In the genomic region with DNA sequence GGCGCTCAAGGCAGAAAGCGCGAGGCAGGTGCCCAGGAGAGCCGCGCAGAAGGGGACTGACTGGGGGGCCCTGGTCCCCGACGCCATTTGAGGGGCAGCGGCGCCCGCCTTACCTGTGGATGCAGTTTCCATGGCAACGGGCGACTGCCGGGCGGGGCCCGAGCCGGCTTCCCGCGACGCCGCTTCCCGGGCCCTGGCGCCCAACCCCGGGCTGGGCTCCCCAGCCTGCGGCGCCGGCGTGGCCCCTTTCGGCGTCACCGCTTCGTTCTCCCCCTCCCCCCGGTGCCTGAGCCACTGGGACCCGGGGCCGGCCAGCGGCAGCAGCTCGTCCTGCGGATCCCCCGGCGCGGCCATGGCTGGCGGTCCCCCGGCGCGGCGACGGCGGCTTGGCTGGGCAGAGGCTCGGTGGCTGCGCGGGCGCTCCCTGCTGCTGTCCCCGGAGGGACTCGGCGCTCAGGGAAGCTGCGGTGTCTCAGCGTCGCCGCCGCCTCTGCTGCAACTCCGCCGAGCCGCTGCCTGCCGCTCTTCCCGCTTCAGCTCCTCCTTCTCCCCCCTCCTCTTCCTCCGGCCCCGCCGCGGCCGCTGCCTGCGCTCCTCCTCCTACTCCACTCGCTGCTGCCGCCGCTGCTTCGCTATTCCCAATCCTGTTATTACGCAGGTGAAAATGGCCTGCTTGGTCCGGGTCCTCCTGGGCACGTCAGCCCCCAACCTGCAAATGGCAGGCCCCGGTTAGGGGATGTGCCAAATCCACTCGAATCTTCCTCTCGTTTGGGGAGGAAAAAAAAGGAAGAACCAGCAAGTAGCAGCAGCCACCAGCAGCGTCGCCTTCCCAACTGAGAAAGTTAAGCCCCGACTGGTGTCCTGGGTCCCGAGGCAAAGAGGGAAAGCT, we compare ENCODE assay signal across 8 cellular contexts. TPM values are rescaled to one million over a fixed set of nuclear protein-coding genes. Genes with fewer than 3 reads are reported as not detected.
DNase-seq lines count a peak whose midpoint lies in the region; ATAC-seq and TF ChIP-seq lines count a peak whose summit lies in the region.

A gene with protein sequence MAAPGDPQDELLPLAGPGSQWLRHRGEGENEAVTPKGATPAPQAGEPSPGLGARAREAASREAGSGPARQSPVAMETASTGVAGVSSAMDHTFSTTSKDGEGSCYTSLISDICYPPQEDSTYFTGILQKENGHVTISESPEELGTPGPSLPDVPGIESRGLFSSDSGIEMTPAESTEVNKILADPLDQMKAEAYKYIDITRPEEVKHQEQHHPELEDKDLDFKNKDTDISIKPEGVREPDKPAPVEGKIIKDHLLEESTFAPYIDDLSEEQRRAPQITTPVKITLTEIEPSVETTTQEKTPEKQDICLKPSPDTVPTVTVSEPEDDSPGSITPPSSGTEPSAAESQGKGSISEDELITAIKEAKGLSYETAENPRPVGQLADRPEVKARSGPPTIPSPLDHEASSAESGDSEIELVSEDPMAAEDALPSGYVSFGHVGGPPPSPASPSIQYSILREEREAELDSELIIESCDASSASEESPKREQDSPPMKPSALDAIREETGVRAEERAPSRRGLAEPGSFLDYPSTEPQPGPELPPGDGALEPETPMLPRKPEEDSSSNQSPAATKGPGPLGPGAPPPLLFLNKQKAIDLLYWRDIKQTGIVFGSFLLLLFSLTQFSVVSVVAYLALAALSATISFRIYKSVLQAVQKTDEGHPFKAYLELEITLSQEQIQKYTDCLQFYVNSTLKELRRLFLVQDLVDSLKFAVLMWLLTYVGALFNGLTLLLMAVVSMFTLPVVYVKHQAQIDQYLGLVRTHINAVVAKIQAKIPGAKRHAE (minus strand): TSS at position 500 of the 889 bp plus-strand sequence. CDS start 146 bp downstream, at position 354.

- H3K36me3 ChIP-seq in H7 (replicated peaks; ENCODE audit: control insufficient read depth, insufficient read depth, low read length) (no peaks in the 10 kb centered on the region), lung (ENCODE audit: control insufficient read depth in 2 of 2, insufficient read depth in 2 of 2, low read length in 2 of 2) (no peaks in the 10 kb centered on the region), stomach smooth muscle (ENCODE audit: control insufficient read depth in 2 of 2, insufficient read depth in 2 of 2, low read length in 2 of 2) (no peaks in the 10 kb centered on the region)

- H3K9me3 ChIP-seq in lung (ENCODE audit: control insufficient read depth in 2 of 2, insufficient read depth in 1 of 2, low read length in 1 of 2): no peaks in the 10 kb centered on the region
- no peaks in the 10 kb centered on the region for H3K9me3 ChIP-seq in stomach smooth muscle (ENCODE audit: control insufficient read depth in 2 of 2, low read length in 2 of 2)

- peak within 1 kb of the TSS; percentile 81 to 82 for H3K4me3 Mint-ChIP-seq in effector memory CD8-positive, alpha-beta T cell

- peak; percentile 22 for ATAC-seq in effector memory CD8-positive, alpha-beta T cell (replicated peaks)
- peak; percentile 82 for ATAC-seq in lung (ENCODE audit: insufficient read depth, low FRiP score)

- peak within 1 kb of the TSS; percentile 48 for H3K4me3 ChIP-seq in H7 (ENCODE audit: insufficient read depth, low read depth, low read length)
- H3K4me3 ChIP-seq in lung: peak within 1 kb of the TSS; percentile 25
- H3K4me3 ChIP-seq in stomach smooth muscle (ENCODE audit: low read length in 2 of 2): peak within 1 kb of the TSS; percentile 73 to 75

- H3K27ac ChIP-seq in lung (ENCODE audit: low read depth in 1 of 2, low read length in 1 of 2): peak within 1 kb of the TSS in 1 of 2 donors; percentile 34
- H3K27ac ChIP-seq in stomach smooth muscle (ENCODE audit: low read length): no peak within 1 kb of the TSS

- H3K4me1 ChIP-seq in lung (ENCODE audit: control insufficient read depth in 2 of 2, insufficient read depth in 2 of 2, low read length in 2 of 2): peaks cover 2 to 8% of the 10 kb centered on the region in 2 donors
- H3K4me1 ChIP-seq in stomach smooth muscle (ENCODE audit: control insufficient read depth, insufficient read depth, low read length): peaks cover 10% of the 10 kb centered on the region

- H3K27ac Mint-ChIP-seq in effector memory CD8-positive, alpha-beta T cell: no peak within 1 kb of the TSS

- peaks cover 41 to 43% of the 10 kb centered on the region in 2 donors for H3K27me3 Mint-ChIP-seq in effector memory CD8-positive, alpha-beta T cell

- H3K9me3 Mint-ChIP-seq in effector memory CD8-positive, alpha-beta T cell: no peaks in the 10 kb centered on the region

- H3K36me3 Mint-ChIP-seq in effector memory CD8-positive, alpha-beta T cell (ENCODE audit: insufficient read depth): no peaks in the 10 kb centered on the region

- DNase-seq in ELF-1 (ENCODE audit: low read depth, low spot score) (peak; percentile 83), H7 (peak; percentile 86), NCI-H146 (lab: John Stamatoyannopoulos, UW) (peak; percentile 57), T1000 (lab: John Stamatoyannopoulos, UW) (peak; percentile 49), lung (ENCODE audit: low spot score) (peak; percentile 61), foreskin melanocyte (no peak)
- DNase-seq in effector memory CD8-positive, alpha-beta T cell: no peak

- H3K9ac ChIP-seq in stomach smooth muscle (ENCODE audit: low read length in 2 of 2): peak within 1 kb of the TSS in 1 of 2 donors; percentile 14

- peaks cover 4 to 6% of the 10 kb centered on the region in 2 donors for H3K4me1 Mint-ChIP-seq in effector memory CD8-positive, alpha-beta T cell (ENCODE audit: low read depth in 2 of 2)

- H3K27me3 ChIP-seq in H7 (ENCODE audit: control insufficient read depth, insufficient read depth, low read length) (peaks cover 52% of the 10 kb centered on the region), lung (ENCODE audit: control insufficient read depth, insufficient read depth) (peaks cover 2% of the 10 kb centered on the region), stomach smooth muscle (ENCODE audit: control insufficient read depth in 1 of 2, insufficient read depth in 2 of 2, low read length in 2 of 2) (peaks cover 13 to 29% of the 10 kb centered on the region in 2 donors)

- TF ChIP-seq CTCF in lung (IDR thresholded peaks at IDR 0.05; ENCODE audit: control extremely low read depth, extremely low read depth): no peak

- 1% methylated on average over 60 to 84 of the region's 84 CpGs for WGBS in lung, 2 donors

RNA-seq across cellular contexts. Expression of the gene that starts here (rescaled TPM):
- total RNA-seq in H7 (2014; rRNA removed; shearing (Covaris generic)): 0.42 and 3.7 TPM in 2 replicates
- 1 to 10 TPM; 8.4 to 9.0 TPM for total RNA-seq in lung
- 1 to 10 TPM; 2.4 to 5.5 TPM for polyA plus RNA-seq in lung

Comparison
In these comparisons a context has a peak if more than half of its experiments do, and no peak if none do; other contexts are left out.
1. DNase-seq: peak in ELF-1 (single experiment), H7 (single experiment), NCI-H146 (single experiment), T1000 (single experiment) and lung (single experiment); none in effector memory CD8-positive, alpha-beta T cell (0 of 3) and foreskin melanocyte (single experiment).
2. Peak in every context shown above with its lines, with median percentiles within 50 percentile points of each other: H3K4me3 ChIP-seq.